Comparison of ENCODE assay signal across 21 cellular contexts in the genomic region with DNA sequence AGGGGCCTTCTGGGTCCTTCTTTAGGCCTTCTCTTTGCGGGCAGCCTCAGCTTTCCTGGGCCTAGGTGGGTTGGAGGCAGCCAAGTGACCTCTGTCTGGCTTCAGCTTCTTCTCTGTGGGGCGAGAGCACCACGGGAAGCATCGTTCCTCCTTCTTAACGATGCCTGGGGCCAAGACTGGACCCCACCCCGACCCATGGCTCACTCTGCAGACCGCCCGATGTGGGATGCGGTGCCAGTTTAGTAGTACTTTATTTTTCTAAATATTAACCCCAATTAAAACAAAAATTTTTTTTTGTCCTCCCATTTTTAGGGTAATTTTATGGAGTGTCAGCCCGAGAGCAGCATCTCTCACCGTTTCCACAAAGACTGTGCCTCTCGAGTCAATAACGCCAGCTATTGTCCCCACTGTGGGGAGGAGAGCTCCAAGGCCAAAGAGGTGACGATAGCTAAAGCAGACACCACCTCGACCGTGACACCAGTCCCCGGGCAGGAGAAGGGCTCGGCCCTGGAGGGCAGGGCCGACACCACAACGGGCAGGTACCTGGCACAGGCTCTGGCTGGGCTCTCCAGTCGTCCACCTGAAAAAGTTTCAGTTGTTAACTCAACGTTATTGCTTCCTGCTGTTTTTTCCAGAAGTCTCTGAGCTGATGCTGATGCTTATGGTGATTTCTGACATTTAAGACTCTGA.
"Had no signal": no experiment of that assay in that cellular context is flagged by ENCODE, and none has a peak within 500 bp of the region (broad histone marks: within the 10 kb centered on the region; RNA-seq: fewer than 3 reads in every experiment).

No MANE protein-coding gene starts in this region.

- H3K27ac ChIP-seq: coronary artery, heart left ventricle, neural progenitor cell, parathyroid adenoma, psoas muscle, right lobe of liver, spleen had no signal

- H3K4me3 ChIP-seq: coronary artery, heart left ventricle, neural progenitor cell, psoas muscle, right lobe of liver, spleen had no signal

- H3K4me2 ChIP-seq: neural progenitor cell had no signal

- DNase-seq: effector CD4-positive, alpha-beta T cell; hippocampal formation; kidney glomerular epithelial cell; mammary epithelial cell; natural killer cell; nucleus accumbens; psoas muscle; retina; right lobe of liver; stimulated activated CD4-positive, alpha-beta T cell treated with anti-CD3 and anti-CD28 coated beads, Interleukin-15, amount 100 ng/mL, for 24 hours; stimulated activated CD4-positive, alpha-beta T cell treated with anti-CD3 and anti-CD28 coated beads, Interleukin-1b, Interleukin-23, amount 100 ng/mL, for 48 hours; stimulated activated CD4-positive, alpha-beta T cell treated with anti-CD3 and anti-CD28 coated beads, Interleukin-4, amount 100 ng/mL, for 24 hours; trophoblast cell had no signal

- H3K27ac Mint-ChIP-seq: stimulated activated memory B cell treated with anti-CD40 and anti-IgM and Interleukin-4, amounts not matched to agents 10 μg/mL and 1 μg/mL and 100 μg/mL, for 72 hours had no signal

- H3K4me3 Mint-ChIP-seq: natural killer cell; neural progenitor cell; stimulated activated memory B cell treated with anti-CD40 and anti-IgM and Interleukin-4, amounts not matched to agents 10 μg/mL and 1 μg/mL and 100 μg/mL, for 72 hours had no signal

- H3K79me2 ChIP-seq: parathyroid adenoma had no signal

- H3K4me1 Mint-ChIP-seq: neural progenitor cell had no signal

- H3K27me3 ChIP-seq: heart left ventricle, neural progenitor cell, right lobe of liver, spleen had no signal

- H3K9ac ChIP-seq: neural progenitor cell, parathyroid adenoma had no signal

- H3K9me3 Mint-ChIP-seq: natural killer cell; neural progenitor cell; stimulated activated memory B cell treated with anti-CD40 and anti-IgM and Interleukin-4, amounts not matched to agents 10 μg/mL and 1 μg/mL and 100 μg/mL, for 72 hours had no signal

- H3K36me3 ChIP-seq: neural progenitor cell had no signal

- ATAC-seq: esophagus mucosa; heart left ventricle; natural killer cell; psoas muscle; right lobe of liver; stimulated activated memory B cell treated with anti-CD40 and anti-IgM and Interleukin-4, amounts not matched to agents 10 μg/mL and 1 μg/mL and 100 μg/mL, for 72 hours had no signal

- H3K9me3 ChIP-seq: heart left ventricle, psoas muscle, right lobe of liver, spleen had no signal

- H2AFZ ChIP-seq: neural progenitor cell, parathyroid adenoma had no signal

- H3K36me3 Mint-ChIP-seq: natural killer cell had no signal

- H3K4me1 ChIP-seq: heart left ventricle, neural progenitor cell, parathyroid adenoma, psoas muscle, right lobe of liver had no signal

- FAIRE-seq: frontal cortex had no signal

- H3K27me3 Mint-ChIP-seq: stimulated activated memory B cell treated with anti-CD40 and anti-IgM and Interleukin-4, amounts not matched to agents 10 μg/mL and 1 μg/mL and 100 μg/mL, for 72 hours had no signal
